Comparison of ENCODE assay signal across 24 cellular contexts in genomic region chr10:54444184-54444583, GRCh38.
A peak's percentile ranks its signal among the peaks of the same experiment; 100 is the strongest.
DNase-seq lines count a peak whose midpoint lies in the region; ATAC-seq, FAIRE-seq and TF ChIP-seq lines count a peak whose summit lies in the region.
"Had no signal": no experiment of that assay in that cellular context is flagged by ENCODE, and none has a peak within 500 bp of the region (broad histone marks: within the 10 kb centered on the region; RNA-seq: fewer than 3 reads in every experiment).

No MANE protein-coding gene starts in this region.

- no peaks in the 10 kb centered on the region for H3K36me3 ChIP-seq in breast epithelium
- H3K36me3 ChIP-seq: BLaER1 treated with 17β-estradiol and CSF1 and Interleukin-3, amounts not matched to agents 10 nM and 100 nM had no signal

- TF ChIP-seq CTCF in MCF 10A (IDR thresholded peaks at IDR 0.05; ENCODE audit: unreplicated experiment): no peak
- no peak for TF ChIP-seq CTCF in breast epithelium (IDR thresholded peaks at IDR 0.05)

- no peaks in the 10 kb centered on the region for H3K9me3 ChIP-seq in breast epithelium
- H3K9me3 ChIP-seq: A549; BLaER1 treated with 17β-estradiol and CSF1 and Interleukin-3, amounts not matched to agents 10 nM and 100 nM; Caco-2 had no signal

- POLR2A ChIA-PET in MCF 10A (lab: Yijun Ruan, JAX): no interaction called here

- no peaks in the 10 kb centered on the region for H3K4me1 ChIP-seq in breast epithelium
- H3K4me1 ChIP-seq: A549; BLaER1 treated with 17β-estradiol and CSF1 and Interleukin-3, amounts not matched to agents 10 nM and 100 nM; Caco-2 had no signal

- no peak overlapping the region for H3K4me3 Mint-ChIP-seq in MCF 10A (ENCODE audit: unreplicated experiment)
- H3K4me3 Mint-ChIP-seq: B cell; CD4-positive, alpha-beta T cell; CD8-positive, alpha-beta T cell had no signal

- no peak for ATAC-seq in HG03159 (IDR thresholded peaks at IDR 0.05; ENCODE audit: unreplicated experiment)
- ATAC-seq: A549; CD8-positive, alpha-beta T cell; GM12878 had no signal

- peak; percentile 10 for DNase-seq in MCF 10A (ENCODE audit: unreplicated experiment)
- no peak for DNase-seq in breast epithelium (ENCODE audit: low spot score in 2 of 2)
- DNase-seq in RCC 7860 (ENCODE audit: low spot score): no peak
- peak; percentile 18 for DNase-seq in kidney tubule cell (ENCODE audit: low spot score)
- no peak for DNase-seq in cardiac septum (ENCODE audit: low spot score)
- no peak for DNase-seq in cerebellar nuclear complex (lab: John Stamatoyannopoulos, UW)
- DNase-seq: AML-193; Caco-2; Calu3; CD4-positive, alpha-beta T cell; CD8-positive, alpha-beta T cell; DND-41; EL; GDM1 had no signal

- intact Hi-C loops in MCF 10A (cut with micrococcal nuclease): no loop called here
- intact Hi-C loops in breast epithelium (cut with DNase I; ENCODE audit: low total_unique reads): no loop called here
- intact Hi-C loops in cardiac septum (cut with DNase I): no loop called here

- FAIRE-seq in RCC 7860 (lab: Jason Lieb, UNC): peak; percentile 45
- FAIRE-seq: A549, D721Med, GM12878, GM12892, GM18507 had no signal

- no peaks in the 10 kb centered on the region for H3K27me3 Mint-ChIP-seq in MCF 10A (ENCODE audit: insufficient read depth, unreplicated experiment)
- H3K27me3 Mint-ChIP-seq: B cell; CD4-positive, alpha-beta T cell had no signal

- H3K4me3 ChIP-seq in breast epithelium: no peak overlapping the region
- H3K4me3 ChIP-seq: A549; BLaER1 treated with 17β-estradiol and CSF1 and Interleukin-3, amounts not matched to agents 10 nM and 100 nM; GM12878 had no signal

- H3K36me3 Mint-ChIP-seq in MCF 10A (ENCODE audit: insufficient read depth, unreplicated experiment): no peaks in the 10 kb centered on the region
- H3K36me3 Mint-ChIP-seq: CD8-positive, alpha-beta T cell had no signal

- H3K27ac Mint-ChIP-seq in MCF 10A (ENCODE audit: low read depth, unreplicated experiment): no peak overlapping the region
- H3K27ac Mint-ChIP-seq: B cell; CD4-positive, alpha-beta T cell; CD8-positive, alpha-beta T cell had no signal

- CTCF ChIA-PET in MCF 10A (lab: Yijun Ruan, JAX): interaction anchor here (0.6 kb wide), 2 partner anchors 578 to 599 kb away, joined by 3 to 4 read pairs; no protein-coding TSS in a partner anchor

- no peaks in the 10 kb centered on the region for H3K4me1 Mint-ChIP-seq in MCF 10A (ENCODE audit: insufficient read depth, unreplicated experiment)
- H3K4me1 Mint-ChIP-seq: B cell had no signal

- H3K27me3 ChIP-seq in breast epithelium: no peaks in the 10 kb centered on the region
- H3K27me3 ChIP-seq: BLaER1 treated with 17β-estradiol and CSF1 and Interleukin-3, amounts not matched to agents 10 nM and 100 nM had no signal

- H3K27ac ChIP-seq in breast epithelium: no peak overlapping the region
- H3K27ac ChIP-seq: 22Rv1; A549; BLaER1 treated with 17β-estradiol and CSF1 and Interleukin-3, amounts not matched to agents 10 nM and 100 nM; C4-2B had no signal

- no TSS peak for BruUV-seq in MCF 10A (replicated peaks; lab: Mats Ljungman, UMichigan)

- H3K9me3 Mint-ChIP-seq in MCF 10A (ENCODE audit: unreplicated experiment): no peaks in the 10 kb centered on the region

- TF ChIP-seq POLR2A in breast epithelium (IDR thresholded peaks at IDR 0.05): no peak

Comparison
In these comparisons a context has a peak if more than half of its experiments do, and no peak if none do; other contexts are left out.
1. DNase-seq: peak in MCF 10A (single experiment) and kidney tubule cell (single experiment); none in breast epithelium (0 of 2), RCC 7860 (single experiment), cardiac septum (single experiment) and cerebellar nuclear complex (0 of 2).